In genomic region chr22:22201925-22202343, GRCh38 we compare ENCODE assay signal across 28 cellular contexts. TPM values are rescaled to one million over a fixed set of nuclear protein-coding genes. Genes with fewer than 3 reads are reported as not detected.
DNase-seq lines count a peak whose midpoint lies in the region; ATAC-seq, FAIRE-seq and TF ChIP-seq lines count a peak whose summit lies in the region.
"Had no signal": no experiment of that assay in that cellular context is flagged by ENCODE, and none has a peak within 500 bp of the region (broad histone marks: within the 10 kb centered on the region; RNA-seq: fewer than 3 reads in every experiment).

No MANE protein-coding gene starts in this region.

- H3K4me3 ChIP-seq in BLaER1, result no peak overlapping the region
- H3K4me3 ChIP-seq in K562, result no peak overlapping the region
- no peak overlapping the region for H3K4me3 ChIP-seq in CD8-positive, alpha-beta T cell (ENCODE audit: low read depth, low read length)
- H3K4me3 ChIP-seq: adrenal gland, heart right ventricle, Peyer's patch had no signal

- H3K27ac Mint-ChIP-seq in CD8-positive, alpha-beta T cell, result no peak overlapping the region
- H3K27ac Mint-ChIP-seq: activated CD4-positive, alpha-beta T cell treated with anti-CD3 and anti-CD28 coated beads for 36 hours; brain had no signal

- DNase-seq in K562 (ENCODE audit: extremely low read depth in 1 of 4, low spot score in 3 of 4) (no peak), NCI-H2171 (lab: John Stamatoyannopoulos, UW) (no peak), HTR-8/SVneo (ENCODE audit: insufficient read length, low spot score) (no peak)
- DNase-seq in CD8-positive, alpha-beta T cell, result no peak
- no peak for DNase-seq in stimulated activated naive CD4-positive, alpha-beta T cell treated with Interleukin-2 at 50 U/mL for 16 hours (lab: John Stamatoyannopoulos, UW)
- DNase-seq: activated CD4-positive, alpha-beta T cell treated with anti-CD3 and anti-CD28 coated beads for 36 hours; activated naive CD4-positive, alpha-beta T cell treated with Interleukin-2 at 50 U/mL for 16 hours; activated T-cell treated with anti-CD3 and anti-CD28 coated beads, Interleukin-2, amount 50 U/mL, for 48 hours; adrenal gland; effector CD4-positive, alpha-beta T cell; GF-D8; heart right ventricle; NCI-H1436; Peyer's patch had no signal

- H3K9me3 Mint-ChIP-seq in CD8-positive, alpha-beta T cell, result no peaks in the 10 kb centered on the region
- H3K9me3 Mint-ChIP-seq: brain had no signal

- no peak for TF ChIP-seq POLR2A in K562 (conservative IDR thresholded peaks at IDR 0.05)

- no peak for TF ChIP-seq RAD21 in K562 (CRISPR knock-in tag; conservative IDR thresholded peaks at IDR 0.05 in 1 of 2, IDR thresholded peaks at IDR 0.05 in 1 of 2)

- peak overlapping the region; percentile 90 for H3K4me2 ChIP-seq in BLaER1
- no peak overlapping the region for H3K4me2 ChIP-seq in K562 (ENCODE audit: insufficient read depth, low read length)

- no peak overlapping the region for H3K4me3 Mint-ChIP-seq in CD8-positive, alpha-beta T cell
- H3K4me3 Mint-ChIP-seq: activated CD4-positive, alpha-beta T cell treated with anti-CD3 and anti-CD28 coated beads for 36 hours; brain had no signal

- peaks cover 6% of the 10 kb centered on the region; the same call in 1 of the 2 replicates for H3K9me3 ChIP-seq in BLaER1
- H3K9me3 ChIP-seq in KOPT-K1 (ENCODE audit: insufficient read depth, low read length, poor library complexity, severe bottlenecking), result no peaks in the 10 kb centered on the region
- no peaks in the 10 kb centered on the region for H3K9me3 ChIP-seq in K562 (replicated peaks; ENCODE audit: control insufficient read depth, insufficient read depth, low read depth, low read length)
- no peaks in the 10 kb centered on the region for H3K9me3 ChIP-seq in CD8-positive, alpha-beta T cell (ENCODE audit: low read length)
- H3K9me3 ChIP-seq: adrenal gland, heart right ventricle, neutrophil, Peyer's patch had no signal

- no peaks in the 10 kb centered on the region for H3K79me2 ChIP-seq in K562 (ENCODE audit: control insufficient read depth, insufficient read depth, low read length)

- H3K9me1 ChIP-seq in K562 (ENCODE audit: control insufficient read depth, insufficient read depth, low read length), result peaks cover 6% of the 10 kb centered on the region

- no TSS peak for BruUV-seq in K562 (replicated peaks; lab: Mats Ljungman, UMichigan)

- no peak for TF ChIP-seq CTCF in K562 (IDR thresholded peaks at IDR 0.05 in 2 of 3, conservative IDR thresholded peaks at IDR 0.05 in 1 of 3; ENCODE audit: insufficient read depth in 2 of 3, low read depth in 1 of 3, low read length in 3 of 3)
- TF ChIP-seq CTCF in CD8-positive, alpha-beta T cell (IDR thresholded peaks at IDR 0.05), result no peak

- intact Hi-C loops in K562 (cut with micrococcal nuclease), result loop anchor here (5.0 kb wide), 2 partner anchors 490 to 755 kb away; no protein-coding TSS in a partner anchor
- intact Hi-C loops in CD8-positive, alpha-beta T cell (cut with DNase I, micrococcal nuclease), result no loop called here

- ATAC-seq in GM21447 (IDR thresholded peaks at IDR 0.05; ENCODE audit: unreplicated experiment) (peak; percentile 42), K562 (no peak)
- ATAC-seq in CD8-positive, alpha-beta T cell, result no peak

- in situ Hi-C loops in K562 (cut with MboI), result no loop called here

- no peaks in the 10 kb centered on the region for H3K36me3 ChIP-seq in BLaER1
- H3K36me3 ChIP-seq in KOPT-K1 (ENCODE audit: insufficient read depth, low read length), result no peaks in the 10 kb centered on the region
- no peaks in the 10 kb centered on the region for H3K36me3 ChIP-seq in K562 (ENCODE audit: control insufficient read depth, insufficient read depth, low read length)
- no peaks in the 10 kb centered on the region for H3K36me3 ChIP-seq in CD8-positive, alpha-beta T cell (ENCODE audit: insufficient read depth, low read length)
- H3K36me3 ChIP-seq: adrenal gland, heart right ventricle, neutrophil, Peyer's patch had no signal

- H3K27me3 ChIP-seq in BLaER1, result no peaks in the 10 kb centered on the region
- H3K27me3 ChIP-seq in K562 (ENCODE audit: control insufficient read depth in 2 of 2, insufficient read depth in 2 of 2, low read length in 2 of 2), result peaks cover 44 to 75% of the 10 kb centered on the region in 2 experiments
- H3K27me3 ChIP-seq in CD8-positive, alpha-beta T cell (ENCODE audit: insufficient read depth, low read length), result no peaks in the 10 kb centered on the region
- H3K27me3 ChIP-seq: Peyer's patch had no signal

- no peak for TF ChIP-seq EP300 in K562 (IDR thresholded peaks at IDR 0.05; ENCODE audit: low read length)

- FAIRE-seq in K562 (lab: Jason Lieb, UNC) (no peak), HTR-8/SVneo (lab: Jason Lieb, UNC) (no peak)

- H3K27me3 Mint-ChIP-seq in CD8-positive, alpha-beta T cell (ENCODE audit: low read depth), result peaks cover 11% of the 10 kb centered on the region

- peak overlapping the region; percentile 94 for H3K27ac ChIP-seq in BLaER1
- H3K27ac ChIP-seq in KOPT-K1 (ENCODE audit: low read depth, low read length, poor library complexity, severe bottlenecking), result peak overlapping the region; percentile 51
- no peak overlapping the region for H3K27ac ChIP-seq in K562 (ENCODE audit: extremely low read depth, low read depth, low read length)
- no peak overlapping the region for H3K27ac ChIP-seq in CD8-positive, alpha-beta T cell (ENCODE audit: low read depth, low read length)
- H3K27ac ChIP-seq: adrenal gland, epithelial cell of prostate, heart right ventricle, neutrophil had no signal

- H4K20me1 ChIP-seq in BLaER1 (no peaks in the 10 kb centered on the region), K562 (replicated peaks; ENCODE audit: control insufficient read depth, insufficient read depth, low read length) (peaks cover 29% of the 10 kb centered on the region)

- H3K4me1 ChIP-seq in BLaER1 (peaks cover 78% of the 10 kb centered on the region), K562 (replicated peaks in 1 of 2; ENCODE audit: control insufficient read depth in 2 of 2, insufficient read depth in 2 of 2, low read length in 2 of 2) (peaks cover 0 to 13% of the 10 kb centered on the region in 2 experiments; a peak in 2 of 5 replicates)
- H3K4me1 ChIP-seq in CD8-positive, alpha-beta T cell (ENCODE audit: insufficient read depth, low read length), result no peaks in the 10 kb centered on the region
- H3K4me1 ChIP-seq: adrenal gland, heart right ventricle had no signal

- under 1% methylated on average over 6 of the region's 6 CpGs for WGBS in K562 (ENCODE audit: insufficient coverage, low coverage, missing lambda C conversion rate)

- peak overlapping the region; percentile 76 for H3K9ac ChIP-seq in BLaER1
- peak overlapping the region in 1 of 2 experiments; percentile 4; a peak in 1 of 4 replicates for H3K9ac ChIP-seq in K562 (ENCODE audit: insufficient read depth in 1 of 2, low read depth in 2 of 2, low read length in 2 of 2)

- no peaks in the 10 kb centered on the region for H3K36me3 Mint-ChIP-seq in CD8-positive, alpha-beta T cell
- H3K36me3 Mint-ChIP-seq: brain had no signal

- CTCF ChIA-PET in K562 (lab: Yijun Ruan, JAX; ENCODE audit: low intra/inter-chr PET ratio), result interaction anchor here (0.7 to 2.2 kb wide), 9 partner anchors 16 to 682 kb away, joined by 3 to 8 read pairs (median 3); no protein-coding TSS in a partner anchor
- CTCF ChIA-PET in CD8-positive, alpha-beta T cell (lab: Charles Lee), result interaction anchor here (1.4 kb wide), 1 partner anchor 141 kb away, joined by 4 read pairs; no protein-coding TSS in a partner anchor

- no peaks in the 10 kb centered on the region for H3K4me1 Mint-ChIP-seq in CD8-positive, alpha-beta T cell (ENCODE audit: low read depth)
- H3K4me1 Mint-ChIP-seq: activated CD4-positive, alpha-beta T cell treated with anti-CD3 and anti-CD28 coated beads for 36 hours; brain had no signal

- H2AFZ ChIP-seq in K562 (ENCODE audit: low read depth, low read length), result no peak overlapping the region

- POLR2A ChIA-PET in K562 (lab: Yijun Ruan, JAX), result interaction anchor here (0.5 to 6.5 kb wide), 15 partner anchors 9 to 595 kb away, joined by 3 to 33 read pairs (median 4); no protein-coding TSS in a partner anchor
- POLR2A ChIA-PET in CD8-positive, alpha-beta T cell (lab: Charles Lee), result no interaction called here

TF ChIP-seq in K562, 482 proteins besides CTCF, POLR2A, EP300 and RAD21 (continues in another document):
- TF ChIP-seq CHD1 (IDR thresholded peaks at IDR 0.05; ENCODE audit: low read length), result no peak
- 0 out of 4 replicates have a peak, but pooled peaks of 1 of the 2 experiments have one; percentile 29 for TF ChIP-seq FOXA3 (CRISPR knock-in tag; conservative IDR thresholded peaks at IDR 0.05 in 1 of 2, IDR thresholded peaks at IDR 0.05 in 1 of 2)
- peak; percentile 56; the same call in 1 of the 2 replicates for TF ChIP-seq FOXP1 (CRISPR knock-in tag; IDR thresholded peaks at IDR 0.05)
- peak; percentile 40 for TF ChIP-seq CBX2 (IDR thresholded peaks at IDR 0.05; ENCODE audit: insufficient read depth, low read length, poor library complexity, severe bottlenecking)
- TF ChIP-seq ZNF584 (CRISPR knock-in tag; IDR thresholded peaks at IDR 0.05; ENCODE audit: low read depth), result no peak
- TF ChIP-seq JUN (IDR thresholded peaks at IDR 0.05; ENCODE audit: borderline replicate concordance, low read depth, low read length), result no peak
- TF ChIP-seq JUN (CRISPR knock-in tag; IDR thresholded peaks at IDR 0.05; ENCODE audit: borderline replicate concordance), result peak; percentile 74; the same call in 1 of the 2 replicates
- TF ChIP-seq TEAD4 (IDR thresholded peaks at IDR 0.05; ENCODE audit: low read length), result no peak
- TF ChIP-seq TEAD4 (CRISPR knock-in tag; IDR thresholded peaks at IDR 0.05; ENCODE audit: borderline replicate concordance), result 0 out of 2 replicates have a peak, but pooled peaks have one; percentile 15
- TF ChIP-seq ZNF184 (CRISPR knock-in tag; IDR thresholded peaks at IDR 0.05), result 0 out of 2 replicates have a peak, but pooled peaks have one; percentile 25

RNA-seq across cellular contexts. Expression of gene VPREB1, which starts 42.7 kb away (rescaled TPM):
- total RNA-seq in K562 (2011; cell fraction: chromatin; rRNA removed; ENCODE audit: low replicate concordance), result not detected in 2 replicates
- total RNA-seq in K562 (2011; cell fraction: nucleolus; rRNA removed), result not detected in 2 replicates
- total RNA-seq in K562 (2011; cell fraction: nucleoplasm; rRNA removed), result not detected in 2 replicates
- total RNA-seq in K562 (2014; rRNA removed) (not detected in 2 replicates), K562 (2014; rRNA removed; fragmentation: Illumina TruSeq; extraction: Trizol) (not detected in 2 replicates), K562 (2015; rRNA removed; fragmentation: Illumina TruSeq; extraction: Trizol) (not detected in 2 replicates), K562 (2021) (not detected in 2 replicates)
- polyA plus RNA-seq in K562 (2011; rRNA removed) (not detected in 2 replicates), K562 (2014; fragmentation: Illumina TruSeq; extraction: Trizol) (not detected in 2 replicates), K562 (2014; fragmentation: Nextera tagmentation; extraction: Ambion mirVana) (not detected), K562 (2014; rRNA removed) (not detected in 2 replicates)
- polyA plus RNA-seq in K562 (2011; cell fraction: cytosol; rRNA removed), result not detected in 2 replicates
- not detected in 2 replicates for polyA plus RNA-seq in K562 (2011; cell fraction: nucleus; rRNA removed)
- not detected in 2 replicates for polyA plus RNA-seq in K562 (2012)
- not detected in 2 replicates for polyA minus RNA-seq in K562 (2011; rRNA and poly(A)+ RNA removed)
- polyA minus RNA-seq in K562 (2011; cell fraction: cytosol; rRNA and poly(A)+ RNA removed), result not detected in 2 replicates
- polyA minus RNA-seq in K562 (2011; cell fraction: nucleus; rRNA and poly(A)+ RNA removed), result not detected in 2 replicates
- not detected for total RNA-seq in CD8-positive, alpha-beta T cell
- total RNA-seq: A172; activated CD4-positive, alpha-beta T cell treated with anti-CD3 and anti-CD28 coated beads for 36 hours; adrenal gland; H4; heart right ventricle; lung microvascular endothelial cell; M059J; NCI-H460; Peyer's patch; pulmonary artery endothelial cell; T-helper 1 cell treated with Interleukin-12 subunit alpha and Interleukin-12 subunit beta and Interleukin-4 antibody, amounts not matched to agents 30 ng/mL and 1 ng/mL, for 36 hours; ureter had no signal
- polyA plus RNA-seq: adrenal gland, heart right ventricle had no signal

Comparison
In these comparisons a context has a peak if more than half of its experiments do, and no peak if none do; other contexts are left out.
1. H3K27ac ChIP-seq: peak in BLaER1 (single experiment) and KOPT-K1 (single experiment); none in K562 (single experiment) and CD8-positive, alpha-beta T cell (single experiment).